Comparison of ENCODE assay signal across 38 cellular contexts in the genomic region with DNA sequence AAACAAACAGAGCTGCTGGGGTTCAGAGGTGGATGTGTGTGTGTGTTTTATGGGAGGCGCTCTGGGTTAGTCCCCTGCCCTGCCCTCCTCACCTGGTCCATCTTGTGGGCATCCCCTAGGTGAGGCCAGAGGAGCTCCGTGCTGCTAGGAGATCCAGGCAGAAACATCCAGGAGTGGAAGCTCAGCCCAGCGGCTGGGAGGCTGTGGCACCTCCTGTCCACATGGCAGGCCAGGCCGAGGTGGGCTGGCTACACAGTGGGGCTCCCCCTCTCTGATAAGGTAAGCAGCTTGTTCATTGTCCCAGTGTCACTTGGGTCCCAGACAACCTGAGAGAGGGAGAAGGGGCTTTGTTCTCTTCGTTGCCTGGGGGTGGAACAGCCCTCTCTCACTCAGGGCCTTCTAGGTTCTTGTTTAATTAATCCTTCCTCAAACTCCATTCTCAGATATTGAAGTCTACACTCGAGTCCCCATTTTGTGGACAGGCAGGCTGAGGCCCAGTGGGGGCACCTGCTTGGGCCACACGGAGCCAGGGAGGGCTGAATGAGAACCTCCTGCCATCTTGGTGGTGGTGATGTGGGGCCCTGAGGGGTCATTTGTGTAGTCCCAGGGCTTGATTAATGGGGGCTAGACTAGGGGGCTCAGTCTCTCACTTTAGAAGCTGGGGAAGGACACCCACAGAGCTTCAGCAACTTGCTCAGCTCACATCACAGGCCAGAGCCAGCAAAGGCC.
"Had no signal": no experiment of that assay in that cellular context is flagged by ENCODE, and none has a peak within 500 bp of the region (broad histone marks: within the 10 kb centered on the region; RNA-seq: fewer than 3 reads in every experiment).

No MANE protein-coding gene starts in this region.

- H3K36me3 Mint-ChIP-seq: activated CD8-positive, alpha-beta memory T cell treated with anti-CD3 and anti-CD28 coated beads, Interleukin-2, amount 10 ng/mL, durations not matched to agents 7 days and 5 days; activated naive CD4-positive, alpha-beta T cell treated with anti-CD3 and anti-CD28 coated beads, Interleukin-2, amount 10 ng/mL, durations not matched to agents 7 days and 5 days; activated naive CD4-positive, alpha-beta T cell treated with anti-CD3 and anti-CD28 coated beads, Interleukin-2, amount 50 U/mL, for 24 hours; activated naive CD8-positive, alpha-beta T cell; activated naive CD8-positive, alpha-beta T cell treated with anti-CD3 and anti-CD28 coated beads, Interleukin-2, amount 10 ng/mL, durations not matched to agents 7 days and 5 days; brain; WTC11 had no signal

- H3K27me3 Mint-ChIP-seq: activated CD4-positive, alpha-beta memory T cell treated with anti-CD3 and anti-CD28 coated beads, Interleukin-2, amount 10 ng/mL, durations not matched to agents 7 days and 5 days; activated naive CD4-positive, alpha-beta T cell treated with anti-CD3 and anti-CD28 coated beads, Interleukin-2, amount 50 U/mL, for 24 hours; central memory CD8-positive, alpha-beta T cell had no signal

- H3K9me3 ChIP-seq: ascending aorta had no signal

- H3K27ac ChIP-seq: ascending aorta, cardiac muscle cell, WERI-Rb-1 had no signal

- DNase-seq: activated CD4-positive, alpha-beta memory T cell treated with anti-CD3 and anti-CD28 coated beads, Interleukin-2, amount 10 ng/mL, durations not matched to agents 7 days and 5 days; activated CD4-positive, alpha-beta T cell treated with anti-CD3 and anti-CD28 coated beads for 1 hour; activated CD4-positive, alpha-beta T cell treated with anti-CD3 and anti-CD28 coated beads for 36 hours; activated CD4-positive, alpha-beta T cell treated with anti-CD3 and anti-CD28 coated beads for 48 hours; activated CD4-positive, alpha-beta T cell treated with anti-CD3 and anti-CD28 coated beads, Interleukin-2, amount 10 ng/mL, durations not matched to agents 7 days and 5 days; activated CD4-positive, alpha-beta T cell treated with anti-CD3 and anti-CD28 coated beads, Interleukin-2, amount 50 U/mL, for 48 hours; activated CD4-positive, CD25-positive, alpha-beta regulatory T cell; activated CD8-positive, alpha-beta memory T cell treated with anti-CD3 and anti-CD28 coated beads for 24 hours; activated CD8-positive, alpha-beta memory T cell treated with anti-CD3 and anti-CD28 coated beads, Interleukin-2, amount 10 ng/mL, durations not matched to agents 7 days and 5 days; activated CD8-positive, alpha-beta memory T cell treated with anti-CD3 and anti-CD28 coated beads, Interleukin-2, amount 50 U/mL, for 48 hours; activated CD8-positive, alpha-beta T cell treated with anti-CD3 and anti-CD28 coated beads, Interleukin-2, amount 10 ng/mL, durations not matched to agents 7 days and 5 days; activated effector memory CD4-positive, alpha-beta T cell treated with Interleukin-2 at 50 U/mL for 16 hours; activated gamma-delta T cell; activated naive CD4-positive, alpha-beta T cell treated with anti-CD3 and anti-CD28 coated beads, Interleukin-2, amount 10 ng/mL, durations not matched to agents 7 days and 5 days; activated naive CD4-positive, alpha-beta T cell treated with Interleukin-2 at 50 U/mL for 16 hours; activated naive CD8-positive, alpha-beta T cell treated with anti-CD3 and anti-CD28 coated beads, Interleukin-2, amount 10 ng/mL, durations not matched to agents 7 days and 5 days; activated naive CD8-positive, alpha-beta T cell treated with anti-CD3 and anti-CD28 coated beads, Interleukin-2, amount 50 U/mL, for 24 hours; activated T-cell treated with anti-CD3 and anti-CD28 coated beads, Interleukin-2, amount 50 U/mL, for 24 hours; activated T-cell treated with anti-CD3 and anti-CD28 coated beads, Interleukin-2, amount 50 U/mL, for 48 hours; amygdala; caudate nucleus; cerebellar nuclear complex; SW 1271; T-helper 1 cell; T-helper 2 cell; T-helper 9 cell; WERI-Rb-1 had no signal

- H3K27me3 ChIP-seq: ascending aorta, cardiac muscle cell had no signal

- H3K36me3 ChIP-seq: ascending aorta, cardiac muscle cell, WERI-Rb-1 had no signal

- H3K4me1 ChIP-seq: ascending aorta had no signal

- ATAC-seq: activated CD4-positive, alpha-beta T cell treated with anti-CD3 and anti-CD28 coated beads for 36 hours; activated CD4-positive, CD25-positive, alpha-beta regulatory T cell treated with anti-CD3 and anti-CD28 coated beads, Interleukin-2, amount 50 U/mL, for 24 hours; activated CD8-positive, alpha-beta memory T cell treated with anti-CD3 and anti-CD28 coated beads, Interleukin-2, amount 10 ng/mL, durations not matched to agents 7 days and 5 days; activated CD8-positive, alpha-beta T cell treated with anti-CD3 and anti-CD28 coated beads, Interleukin-2, amount 10 ng/mL, durations not matched to agents 7 days and 5 days; activated naive CD8-positive, alpha-beta T cell treated with anti-CD3 and anti-CD28 coated beads, Interleukin-2, amount 50 U/mL, for 24 hours; WTC11 had no signal

- H3K4me1 Mint-ChIP-seq: activated CD4-positive, alpha-beta memory T cell treated with anti-CD3 and anti-CD28 coated beads, Interleukin-2, amount 10 ng/mL, durations not matched to agents 7 days and 5 days; activated CD4-positive, alpha-beta T cell treated with anti-CD3 and anti-CD28 coated beads for 36 hours; activated naive CD4-positive, alpha-beta T cell treated with anti-CD3 and anti-CD28 coated beads, Interleukin-2, amount 10 ng/mL, durations not matched to agents 7 days and 5 days; activated naive CD4-positive, alpha-beta T cell treated with anti-CD3 and anti-CD28 coated beads, Interleukin-2, amount 50 U/mL, for 24 hours; activated naive CD8-positive, alpha-beta T cell treated with anti-CD3 and anti-CD28 coated beads, Interleukin-2, amount 50 U/mL, for 24 hours; brain had no signal

- H3K4me3 Mint-ChIP-seq: activated CD4-positive, alpha-beta memory T cell treated with anti-CD3 and anti-CD28 coated beads, Interleukin-2, amount 10 ng/mL, durations not matched to agents 7 days and 5 days; activated CD4-positive, alpha-beta T cell treated with anti-CD3 and anti-CD28 coated beads for 36 hours; activated CD4-positive, alpha-beta T cell treated with anti-CD3 and anti-CD28 coated beads, Interleukin-2, amount 10 ng/mL, durations not matched to agents 7 days and 5 days; activated CD8-positive, alpha-beta memory T cell treated with anti-CD3 and anti-CD28 coated beads, Interleukin-2, amount 10 ng/mL, durations not matched to agents 7 days and 5 days; activated CD8-positive, alpha-beta T cell treated with anti-CD3 and anti-CD28 coated beads, Interleukin-2, amount 10 ng/mL, durations not matched to agents 7 days and 5 days; activated naive CD4-positive, alpha-beta T cell treated with anti-CD3 and anti-CD28 coated beads, Interleukin-2, amount 10 ng/mL, durations not matched to agents 7 days and 5 days; activated naive CD4-positive, alpha-beta T cell treated with anti-CD3 and anti-CD28 coated beads, Interleukin-2, amount 50 U/mL, for 24 hours; activated naive CD8-positive, alpha-beta T cell; activated naive CD8-positive, alpha-beta T cell treated with anti-CD3 and anti-CD28 coated beads, Interleukin-2, amount 10 ng/mL, durations not matched to agents 7 days and 5 days; activated naive CD8-positive, alpha-beta T cell treated with anti-CD3 and anti-CD28 coated beads, Interleukin-2, amount 50 U/mL, for 24 hours; activated T-cell treated with anti-CD3 and anti-CD28 coated beads, Interleukin-2, amount 50 U/mL, for 24 hours; brain; central memory CD8-positive, alpha-beta T cell; T-helper 1 cell treated with Interleukin-12 subunit alpha and Interleukin-12 subunit beta and Interleukin-4 antibody, amounts not matched to agents 30 μg/mL and 1 μg/mL, for 36 hours; T-helper 2 cell treated with Interferon-gamma antibody and Interleukin-4, amounts not matched to agents 5 μg/mL and 100 μg/mL, for 36 hours; WTC11 had no signal

- H3K27ac Mint-ChIP-seq: activated CD4-positive, alpha-beta memory T cell treated with anti-CD3 and anti-CD28 coated beads, Interleukin-2, amount 10 ng/mL, durations not matched to agents 7 days and 5 days; activated CD4-positive, alpha-beta T cell treated with anti-CD3 and anti-CD28 coated beads for 36 hours; activated CD4-positive, alpha-beta T cell treated with anti-CD3 and anti-CD28 coated beads, Interleukin-2, amount 10 ng/mL, durations not matched to agents 7 days and 5 days; activated CD8-positive, alpha-beta memory T cell treated with anti-CD3 and anti-CD28 coated beads, Interleukin-2, amount 10 ng/mL, durations not matched to agents 7 days and 5 days; activated CD8-positive, alpha-beta T cell treated with anti-CD3 and anti-CD28 coated beads, Interleukin-2, amount 10 ng/mL, durations not matched to agents 7 days and 5 days; activated naive CD4-positive, alpha-beta T cell treated with anti-CD3 and anti-CD28 coated beads, Interleukin-2, amount 10 ng/mL, durations not matched to agents 7 days and 5 days; activated naive CD4-positive, alpha-beta T cell treated with anti-CD3 and anti-CD28 coated beads, Interleukin-2, amount 50 U/mL, for 24 hours; activated naive CD8-positive, alpha-beta T cell; activated naive CD8-positive, alpha-beta T cell treated with anti-CD3 and anti-CD28 coated beads, Interleukin-2, amount 10 ng/mL, durations not matched to agents 7 days and 5 days; activated naive CD8-positive, alpha-beta T cell treated with anti-CD3 and anti-CD28 coated beads, Interleukin-2, amount 50 U/mL, for 24 hours; activated T-cell treated with anti-CD3 and anti-CD28 coated beads, Interleukin-2, amount 50 U/mL, for 24 hours; activated T-helper 2 cell treated with anti-CD3 and anti-CD28 coated beads, Interferon-gamma antibody, Interleukin-2, Interleukin-4, amounts not matched to agents 10 μg/mL and 5 μg/mL and 100 μg/mL, durations not matched to agents 14 hours and 24 hours and 36 hours; brain; T-helper 1 cell treated with Interleukin-12 subunit alpha and Interleukin-12 subunit beta and Interleukin-4 antibody, amounts not matched to agents 30 μg/mL and 1 μg/mL, for 36 hours; T-helper 2 cell treated with Interferon-gamma antibody and Interleukin-4, amounts not matched to agents 5 μg/mL and 100 μg/mL, for 36 hours; WTC11 had no signal

- H3K9me3 Mint-ChIP-seq: activated CD4-positive, alpha-beta memory T cell treated with anti-CD3 and anti-CD28 coated beads, Interleukin-2, amount 10 ng/mL, durations not matched to agents 7 days and 5 days; activated CD4-positive, alpha-beta T cell treated with anti-CD3 and anti-CD28 coated beads, Interleukin-2, amount 10 ng/mL, durations not matched to agents 7 days and 5 days; activated naive CD4-positive, alpha-beta T cell treated with anti-CD3 and anti-CD28 coated beads, Interleukin-2, amount 10 ng/mL, durations not matched to agents 7 days and 5 days; activated naive CD4-positive, alpha-beta T cell treated with anti-CD3 and anti-CD28 coated beads, Interleukin-2, amount 50 U/mL, for 24 hours; activated naive CD8-positive, alpha-beta T cell treated with anti-CD3 and anti-CD28 coated beads, Interleukin-2, amount 10 ng/mL, durations not matched to agents 7 days and 5 days; activated naive CD8-positive, alpha-beta T cell treated with anti-CD3 and anti-CD28 coated beads, Interleukin-2, amount 50 U/mL, for 24 hours; activated T-cell treated with anti-CD3 and anti-CD28 coated beads, Interleukin-2, amount 50 U/mL, for 24 hours; activated T-helper 2 cell treated with anti-CD3 and anti-CD28 coated beads, Interferon-gamma antibody, Interleukin-2, Interleukin-4, amounts not matched to agents 10 μg/mL and 5 μg/mL and 100 μg/mL, durations not matched to agents 14 hours and 24 hours and 36 hours; brain; central memory CD8-positive, alpha-beta T cell; T-helper 1 cell treated with Interleukin-12 subunit alpha and Interleukin-12 subunit beta and Interleukin-4 antibody, amounts not matched to agents 30 μg/mL and 1 μg/mL, for 36 hours; T-helper 2 cell treated with Interferon-gamma antibody and Interleukin-4, amounts not matched to agents 5 μg/mL and 100 μg/mL, for 36 hours; WTC11 had no signal

- H3K4me3 ChIP-seq: ascending aorta, cardiac muscle cell had no signal
